Comparison of ENCODE assay signal across 14 cellular contexts in the genomic region with DNA sequence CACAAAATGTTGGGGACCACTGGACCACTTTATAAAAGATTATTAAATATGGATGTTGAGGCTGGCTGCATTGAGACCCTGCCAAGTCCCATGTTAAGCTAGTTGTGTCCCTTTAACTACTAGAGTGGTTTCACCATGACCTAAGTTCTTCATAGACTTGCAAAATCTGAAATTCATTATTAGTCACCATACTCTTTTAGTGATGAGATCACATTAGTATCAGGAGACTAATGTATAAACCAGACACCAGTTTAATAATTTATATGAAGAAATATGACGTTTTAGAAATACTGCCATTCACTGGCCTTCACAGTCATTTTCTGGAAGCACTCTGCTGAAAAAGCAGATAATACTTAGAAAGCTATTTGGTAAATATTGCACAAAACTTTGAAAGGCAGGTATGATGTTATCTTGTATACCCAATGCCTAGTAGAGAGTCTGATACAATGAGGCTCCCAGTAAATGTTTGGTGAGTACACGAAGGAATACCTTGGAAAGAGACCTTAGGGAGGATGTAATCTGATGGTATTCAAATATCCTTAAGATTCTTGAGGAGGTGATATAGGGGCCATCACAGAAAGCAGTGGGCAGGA.
DNase-seq lines count a peak whose midpoint lies in the region; ATAC-seq and TF ChIP-seq lines count a peak whose summit lies in the region.
"Had no signal": no experiment of that assay in that cellular context is flagged by ENCODE, and none has a peak within 500 bp of the region (broad histone marks: within the 10 kb centered on the region; RNA-seq: fewer than 3 reads in every experiment).

No MANE protein-coding gene starts in this region.

- no peaks in the 10 kb centered on the region for H3K27me3 ChIP-seq in brain microvascular endothelial cell (replicated peaks)

- H3K36me3 ChIP-seq in brain microvascular endothelial cell (replicated peaks) = no peaks in the 10 kb centered on the region

- H3K4me3 ChIP-seq in brain microvascular endothelial cell (ENCODE audit: low read depth, low read length) = no peak overlapping the region

- H3K4me1 Mint-ChIP-seq in stimulated activated naive B cell treated with anti-CD40 and anti-IgM and Interleukin-4, amounts not matched to agents 10 μg/mL and 1 μg/mL and 100 μg/mL, for 72 hours = no peaks in the 10 kb centered on the region
- H3K4me1 Mint-ChIP-seq: CD8-positive, alpha-beta memory T cell had no signal

- no peak for TF ChIP-seq CTCF in brain microvascular endothelial cell (IDR thresholded peaks at IDR 0.05; ENCODE audit: low read depth, low read length, missing control alignments)

- DNase-seq in RKO (ENCODE audit: low spot score) (peak; percentile 3), renal cortical epithelial cell (ENCODE audit: low read depth) (peak; percentile 65), brain microvascular endothelial cell (no peak)
- DNase-seq in stimulated activated naive B cell treated with anti-CD40 and anti-IgM and Interleukin-4, amounts not matched to agents 10 μg/mL and 1 μg/mL and 100 μg/mL, for 72 hours = no peak
- DNase-seq in stimulated activated naive CD4-positive, alpha-beta T cell (lab: John Stamatoyannopoulos, UW) = no peak
- DNase-seq: CD8-positive, alpha-beta memory T cell; H7; NCI-H1092; NCI-H1694; NCI-H2107; NCI-H526 treated with DMSO at 0.1 percent for 48 hours had no signal

- H3K27ac Mint-ChIP-seq in stimulated activated naive B cell treated with anti-CD40 and anti-IgM and Interleukin-4, amounts not matched to agents 10 μg/mL and 1 μg/mL and 100 μg/mL, for 72 hours = no peak overlapping the region
- H3K27ac Mint-ChIP-seq: CD8-positive, alpha-beta memory T cell had no signal

- ATAC-seq in GM18867 (IDR thresholded peaks at IDR 0.05; ENCODE audit: unreplicated experiment) = peak; percentile 74
- peak; percentile 81 for ATAC-seq in HG02981 (IDR thresholded peaks at IDR 0.05; ENCODE audit: unreplicated experiment)
- ATAC-seq in stimulated activated naive B cell treated with anti-CD40 and anti-IgM and Interleukin-4, amounts not matched to agents 10 μg/mL and 1 μg/mL and 100 μg/mL, for 72 hours (replicated peaks) = no peak

- H3K27me3 Mint-ChIP-seq in stimulated activated naive B cell treated with anti-CD40 and anti-IgM and Interleukin-4, amounts not matched to agents 10 μg/mL and 1 μg/mL and 100 μg/mL, for 72 hours = no peaks in the 10 kb centered on the region
- H3K27me3 Mint-ChIP-seq: CD8-positive, alpha-beta memory T cell had no signal

- no peaks in the 10 kb centered on the region for H3K36me3 Mint-ChIP-seq in stimulated activated naive B cell treated with anti-CD40 and anti-IgM and Interleukin-4, amounts not matched to agents 10 μg/mL and 1 μg/mL and 100 μg/mL, for 72 hours
- H3K36me3 Mint-ChIP-seq: CD8-positive, alpha-beta memory T cell had no signal

- no peak overlapping the region for H3K27ac ChIP-seq in brain microvascular endothelial cell
- H3K27ac ChIP-seq: KMS-11 had no signal

- H3K4me3 Mint-ChIP-seq in stimulated activated naive B cell treated with anti-CD40 and anti-IgM and Interleukin-4, amounts not matched to agents 10 μg/mL and 1 μg/mL and 100 μg/mL, for 72 hours = no peak overlapping the region
- H3K4me3 Mint-ChIP-seq: CD8-positive, alpha-beta memory T cell had no signal

- peaks cover 0 to 2% of the 10 kb centered on the region in 2 donors for H3K9me3 Mint-ChIP-seq in stimulated activated naive B cell treated with anti-CD40 and anti-IgM and Interleukin-4, amounts not matched to agents 10 μg/mL and 1 μg/mL and 100 μg/mL, for 72 hours

- in situ Hi-C loops in brain microvascular endothelial cell (cut with HindIII; ENCODE audit: low pct_ligation_motif_present, low sequenced_read_pairs) = no loop called here

Comparison
In these comparisons a context has a peak if more than half of its experiments do, and no peak if none do; other contexts are left out.
1. ATAC-seq: peak in GM18867 (single experiment) and HG02981 (single experiment); none in stimulated activated naive B cell treated with anti-CD40 and anti-IgM and Interleukin-4, amounts not matched to agents 10 μg/mL and 1 μg/mL and 100 μg/mL, for 72 hours (0 of 2).
2. DNase-seq: peak in RKO (single experiment) and renal cortical epithelial cell (single experiment); none in stimulated activated naive B cell treated with anti-CD40 and anti-IgM and Interleukin-4, amounts not matched to agents 10 μg/mL and 1 μg/mL and 100 μg/mL, for 72 hours (single experiment), stimulated activated naive CD4-positive, alpha-beta T cell (0 of 6) and brain microvascular endothelial cell (single experiment).